In the genomic region with DNA sequence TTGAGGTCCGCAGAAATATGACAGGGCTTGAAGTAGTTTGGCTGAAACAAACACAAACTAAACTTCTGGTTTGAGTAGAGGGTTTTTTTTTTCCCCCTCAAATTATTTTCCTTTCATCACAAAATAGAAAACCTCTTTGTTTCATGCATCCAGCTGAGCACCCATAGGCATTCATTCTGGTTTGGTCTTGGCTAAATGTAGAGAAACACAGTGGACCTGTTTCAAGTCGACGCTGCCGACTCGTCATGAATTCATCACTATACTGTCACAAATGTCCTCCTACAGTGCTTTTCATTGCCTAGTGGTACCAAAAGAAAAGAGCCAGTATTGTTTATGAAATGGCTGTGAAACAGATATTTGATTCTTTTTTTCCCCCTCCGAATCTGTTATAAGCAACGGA, we compare ENCODE assay signal across 1 cellular context.
TF ChIP-seq lines count a peak whose summit lies in the region.

No MANE protein-coding gene starts in this region.

TF ChIP-seq in IMR-90, 13 proteins besides CTCF, POLR2A, EP300 and RAD21:
- TF ChIP-seq, protein P1, sequence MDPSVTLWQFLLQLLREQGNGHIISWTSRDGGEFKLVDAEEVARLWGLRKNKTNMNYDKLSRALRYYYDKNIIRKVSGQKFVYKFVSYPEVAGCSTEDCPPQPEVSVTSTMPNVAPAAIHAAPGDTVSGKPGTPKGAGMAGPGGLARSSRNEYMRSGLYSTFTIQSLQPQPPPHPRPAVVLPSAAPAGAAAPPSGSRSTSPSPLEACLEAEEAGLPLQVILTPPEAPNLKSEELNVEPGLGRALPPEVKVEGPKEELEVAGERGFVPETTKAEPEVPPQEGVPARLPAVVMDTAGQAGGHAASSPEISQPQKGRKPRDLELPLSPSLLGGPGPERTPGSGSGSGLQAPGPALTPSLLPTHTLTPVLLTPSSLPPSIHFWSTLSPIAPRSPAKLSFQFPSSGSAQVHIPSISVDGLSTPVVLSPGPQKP (IDR thresholded peaks at IDR 0.05; ENCODE audit: borderline replicate concordance, low read depth, low read length), result no peak
- no peak for TF ChIP-seq CHD1 (IDR thresholded peaks at IDR 0.05; ENCODE audit: low read depth, low read length)
- TF ChIP-seq FOS (IDR thresholded peaks at IDR 0.05; ENCODE audit: low read depth, low read length), result no peak
